ENCODE assay signal across 15 cellular contexts in the genomic region with DNA sequence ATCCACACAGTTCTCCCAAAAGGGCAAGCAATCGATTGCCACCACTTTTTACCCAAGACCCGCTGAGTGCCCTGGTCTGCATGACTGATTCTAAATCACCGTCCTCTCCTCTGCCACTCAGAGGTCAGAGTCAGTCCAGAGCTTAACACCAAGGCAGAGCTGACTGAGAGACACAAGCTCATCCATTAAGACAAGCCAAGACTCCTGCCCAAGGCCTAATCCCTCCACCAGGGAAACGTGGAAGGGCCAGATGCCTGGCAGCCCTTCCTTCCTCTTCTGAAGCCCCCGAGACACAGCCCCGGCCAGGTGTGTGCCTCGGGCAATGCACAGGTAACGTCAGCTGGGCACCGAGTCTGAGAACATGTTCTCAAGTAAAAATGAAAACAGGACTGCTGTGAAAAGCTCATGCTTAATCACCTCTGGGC. TPM values are rescaled to one million over a fixed set of nuclear protein-coding genes. Genes with fewer than 3 reads are reported as not detected.
DNase-seq lines count a peak whose midpoint lies in the region; ATAC-seq and TF ChIP-seq lines count a peak whose summit lies in the region.
"Had no signal": no experiment of that assay in that cellular context is flagged by ENCODE, and none has a peak within 500 bp of the region (broad histone marks: within the 10 kb centered on the region; RNA-seq: fewer than 3 reads in every experiment).

No MANE protein-coding gene starts in this region.

- no peak for ATAC-seq in HG03097 (IDR thresholded peaks at IDR 0.05; ENCODE audit: low FRiP score, unreplicated experiment)

- no peaks in the 10 kb centered on the region for H3K9me3 ChIP-seq in esophagus (ENCODE audit: control insufficient read depth in 2 of 2, insufficient read depth in 1 of 2, low read depth in 1 of 2, low read length in 1 of 2)

- H3K9me3 Mint-ChIP-seq in nephron progenitor cell (peaks cover 9% of the 10 kb centered on the region), type B pancreatic cell (no peaks in the 10 kb centered on the region), osteocyte (ENCODE audit: unreplicated experiment) (no peaks in the 10 kb centered on the region)

- peak overlapping the region; percentile 52 to 54 for H3K27ac ChIP-seq in esophagus (ENCODE audit: low read depth in 2 of 2, low read length in 1 of 2)
- H3K27ac ChIP-seq: 22Rv1 had no signal

- H3K36me3 ChIP-seq in esophagus (ENCODE audit: control insufficient read depth in 2 of 2, insufficient read depth in 2 of 2, low read length in 1 of 2) = no peaks in the 10 kb centered on the region

- no peak for TF ChIP-seq CTCF in nephron progenitor cell (IDR thresholded peaks at IDR 0.05)
- no peak for TF ChIP-seq CTCF in type B pancreatic cell (conservative IDR thresholded peaks at IDR 0.05)
- no peak for TF ChIP-seq CTCF in osteocyte (IDR thresholded peaks at IDR 0.05)

- DNase-seq in NCI-H82 (lab: John Stamatoyannopoulos, UW) = peak; percentile 21
- no peak for DNase-seq in NCI-H82 treated with DMSO at 0.1 percent for 48 hours (lab: John Stamatoyannopoulos, UW; ENCODE audit: unreplicated experiment)
- no peak for DNase-seq in nephron progenitor cell
- DNase-seq in type B pancreatic cell (ENCODE audit: extremely low spot score, unreplicated experiment) = no peak
- DNase-seq in DMS153 treated with DMSO at 0.1 percent for 48 hours (lab: John Stamatoyannopoulos, UW; ENCODE audit: unreplicated experiment) = no peak
- no peak for DNase-seq in osteocyte (ENCODE audit: extremely low spot score, unreplicated experiment)
- DNase-seq: DMS 273 treated with DMSO at 0.1 percent for 48 hours, Karpas-422, NCI-H187 treated with DMSO at 0.1 percent for 48 hours, NCI-H2171, NCI-H446 treated with DMSO at 0.1 percent for 48 hours, SHP77 treated with DMSO at 0.1 percent for 48 hours had no signal

- H3K4me3 ChIP-seq in esophagus (ENCODE audit: low read depth in 1 of 2, low read length in 2 of 2) = no peak overlapping the region

- no peaks in the 10 kb centered on the region for H3K27me3 Mint-ChIP-seq in nephron progenitor cell (ENCODE audit: low read depth, poor library complexity)
- no peaks in the 10 kb centered on the region for H3K27me3 Mint-ChIP-seq in type B pancreatic cell
- no peaks in the 10 kb centered on the region for H3K27me3 Mint-ChIP-seq in osteocyte (ENCODE audit: unreplicated experiment)

- H3K4me1 ChIP-seq in esophagus (ENCODE audit: control insufficient read depth in 2 of 2, insufficient read depth in 2 of 2, low read length in 1 of 2) = peaks cover 0 to 8% of the 10 kb centered on the region in 2 donors

- H3K27me3 ChIP-seq in esophagus (ENCODE audit: control insufficient read depth in 1 of 2, insufficient read depth in 2 of 2, low read length in 2 of 2) = no peaks in the 10 kb centered on the region

- H3K4me3 Mint-ChIP-seq in nephron progenitor cell = peak overlapping the region; percentile 47
- H3K4me3 Mint-ChIP-seq in type B pancreatic cell = no peak overlapping the region
- no peak overlapping the region for H3K4me3 Mint-ChIP-seq in osteocyte (ENCODE audit: unreplicated experiment)

- 48 to 58% methylated on average over 9 of the region's 9 CpGs for WGBS in esophagus, 2 donors

- H3K36me3 Mint-ChIP-seq in nephron progenitor cell (ENCODE audit: low read depth) = peaks cover 16% of the 10 kb centered on the region
- peaks cover 10% of the 10 kb centered on the region for H3K36me3 Mint-ChIP-seq in type B pancreatic cell
- H3K36me3 Mint-ChIP-seq in osteocyte (ENCODE audit: unreplicated experiment) = no peaks in the 10 kb centered on the region

- peaks cover 47% of the 10 kb centered on the region for H3K4me1 Mint-ChIP-seq in nephron progenitor cell
- H3K4me1 Mint-ChIP-seq in type B pancreatic cell (ENCODE audit: unreplicated experiment) = peaks cover 32% of the 10 kb centered on the region
- H3K4me1 Mint-ChIP-seq in osteocyte (ENCODE audit: unreplicated experiment) = peaks cover 19% of the 10 kb centered on the region

- H3K27ac Mint-ChIP-seq in nephron progenitor cell (peak overlapping the region; percentile 65), type B pancreatic cell (peak overlapping the region; percentile 93), osteocyte (ENCODE audit: unreplicated experiment) (no peak overlapping the region)

RNA-seq across cellular contexts. Expression of a gene that starts 51.7 kb away (rescaled TPM):
- 1 to 10 TPM; 2.2 to 2.7 TPM for polyA plus RNA-seq in esophagus
- total RNA-seq in type B pancreatic cell (ENCODE audit: low replicate concordance) (22.6 and 23.1 TPM in 2 replicates), osteocyte (36.8 and 36.9 TPM in 2 replicates)
